16 cellular contexts compared by ENCODE assay signal in genomic region chr6:129901910-129902309, GRCh38. TPM values are rescaled to one million over a fixed set of nuclear protein-coding genes. Genes with fewer than 3 reads are reported as not detected.
DNase-seq lines count a peak whose midpoint lies in the region; ATAC-seq and TF ChIP-seq lines count a peak whose summit lies in the region.
"Had no signal": no experiment of that assay in that cellular context is flagged by ENCODE, and none has a peak within 500 bp of the region (broad histone marks: within the 10 kb centered on the region; RNA-seq: fewer than 3 reads in every experiment).

No MANE protein-coding gene starts in this region.

- H2AFZ ChIP-seq in H9 (ENCODE audit: low read length), result no peak overlapping the region

- no peak overlapping the region for H4K91ac ChIP-seq in H9 (ENCODE audit: insufficient read length, low read depth, low read length)

- no peaks in the 10 kb centered on the region for H3K9me3 Mint-ChIP-seq in H9
- peaks cover 0 to 3% (median 0%) of the 10 kb centered on the region in 11 donors for H3K9me3 Mint-ChIP-seq in naive thymus-derived CD4-positive, alpha-beta T cell

- no peak overlapping the region for H2BK120ac ChIP-seq in H9 (ENCODE audit: low read depth, low read length, poor library complexity, severe bottlenecking)

- H3K36me3 Mint-ChIP-seq in H9 (ENCODE audit: insufficient read depth in 1 of 3, low read depth in 3 of 3), result no peaks in the 10 kb centered on the region
- no peaks in the 10 kb centered on the region for H3K36me3 Mint-ChIP-seq in naive thymus-derived CD4-positive, alpha-beta T cell

- H3K27ac ChIP-seq in brain microvascular endothelial cell, result no peak overlapping the region
- no peak overlapping the region for H3K27ac ChIP-seq in H9 (ENCODE audit: insufficient read length, low read depth, low read length)
- H3K27ac ChIP-seq in naive thymus-derived CD4-positive, alpha-beta T cell (ENCODE audit: low read depth, low read length), result no peak overlapping the region
- H3K27ac ChIP-seq: A549, colonic mucosa, skin epidermis had no signal

- in situ Hi-C loops in brain microvascular endothelial cell (cut with HindIII; ENCODE audit: low pct_ligation_motif_present, low sequenced_read_pairs), result no loop called here

- H3K9me3 ChIP-seq in H9 (ENCODE audit: control insufficient read depth, low read depth, low read length), result no peaks in the 10 kb centered on the region
- no peaks in the 10 kb centered on the region for H3K9me3 ChIP-seq in naive thymus-derived CD4-positive, alpha-beta T cell (ENCODE audit: control insufficient read depth in 2 of 3, low read length in 3 of 3)
- H3K9me3 ChIP-seq: A549, colonic mucosa had no signal

- H4K20me1 ChIP-seq in H9 (ENCODE audit: control insufficient read depth, insufficient read depth, insufficient read length), result no peaks in the 10 kb centered on the region

- no peaks in the 10 kb centered on the region for H3K23me2 ChIP-seq in H9 (ENCODE audit: insufficient read length, low read depth, low read length, poor library complexity, severe bottlenecking)

- ATAC-seq in GM21390 (IDR thresholded peaks at IDR 0.05; ENCODE audit: unreplicated experiment) (peak; percentile 69), HG03342 (IDR thresholded peaks at IDR 0.05; ENCODE audit: unreplicated experiment) (peak; percentile 77)
- no peak for ATAC-seq in naive thymus-derived CD4-positive, alpha-beta T cell
- ATAC-seq: A549 had no signal

- H3T11ph ChIP-seq in H9 (ENCODE audit: low read length), result no peak overlapping the region

- CTCF ChIA-PET in naive thymus-derived CD4-positive, alpha-beta T cell (lab: Charles Lee), result no interaction called here

- H3K9ac ChIP-seq in H9 (ENCODE audit: extremely low read depth, insufficient read length, low read length), result no peak overlapping the region

- no peak overlapping the region for H4K5ac ChIP-seq in H9 (ENCODE audit: insufficient read length, low read depth, low read length)

- H3K27me3 ChIP-seq in brain microvascular endothelial cell (replicated peaks) (no peaks in the 10 kb centered on the region), H9 (ENCODE audit: insufficient read depth, low read length) (no peaks in the 10 kb centered on the region)
- no peaks in the 10 kb centered on the region for H3K27me3 ChIP-seq in naive thymus-derived CD4-positive, alpha-beta T cell (ENCODE audit: control insufficient read depth in 2 of 2, insufficient read depth in 2 of 2, low read length in 2 of 2)
- H3K27me3 ChIP-seq: colonic mucosa had no signal

- no peak overlapping the region for H3K18ac ChIP-seq in H9 (ENCODE audit: insufficient read length, low read depth, low read length)

- H3K4me3 Mint-ChIP-seq in H9, result no peak overlapping the region
- H3K4me3 Mint-ChIP-seq in naive thymus-derived CD4-positive, alpha-beta T cell, result no peak overlapping the region

- H3K79me2 ChIP-seq in H9 (ENCODE audit: insufficient read depth, low read length), result no peaks in the 10 kb centered on the region

- H3K4ac ChIP-seq in H9 (ENCODE audit: low read depth, low read length), result no peak overlapping the region

- no peak overlapping the region for H3K56ac ChIP-seq in H9 (ENCODE audit: insufficient read length, low read depth, low read length)

- intact Hi-C loops in naive thymus-derived CD4-positive, alpha-beta T cell (cut with micrococcal nuclease), result no loop called here

- no peak overlapping the region for H2BK15ac ChIP-seq in H9 (ENCODE audit: low read depth, low read length)

- no peak overlapping the region for H2AK5ac ChIP-seq in H9 (ENCODE audit: insufficient read length, low read length)

- H2BK20ac ChIP-seq in H9 (ENCODE audit: low read depth, low read length, poor library complexity, severe bottlenecking), result no peak overlapping the region

- TF ChIP-seq CTCF in brain microvascular endothelial cell (IDR thresholded peaks at IDR 0.05; ENCODE audit: low read depth, low read length, missing control alignments), result no peak
- no peak for TF ChIP-seq CTCF in H9 (conservative IDR thresholded peaks at IDR 0.05)

- no peaks in the 10 kb centered on the region for H3K79me1 ChIP-seq in H9 (ENCODE audit: insufficient read depth, low read depth, low read length, poor library complexity, severe bottlenecking)

- H3K27ac Mint-ChIP-seq in H9, result no peak overlapping the region
- no peak overlapping the region for H3K27ac Mint-ChIP-seq in naive thymus-derived CD4-positive, alpha-beta T cell

- H3K4me2 ChIP-seq in H9 (ENCODE audit: insufficient read depth, insufficient read length, low read length), result no peak overlapping the region
- H3K4me2 ChIP-seq: A549 had no signal

- H3K4me3 ChIP-seq in brain microvascular endothelial cell (ENCODE audit: low read depth, low read length), result no peak overlapping the region
- H3K4me3 ChIP-seq in naive thymus-derived CD4-positive, alpha-beta T cell (ENCODE audit: low read length), result no peak overlapping the region
- H3K4me3 ChIP-seq: A549, colonic mucosa, skin epidermis had no signal

- H3K36me3 ChIP-seq in brain microvascular endothelial cell (replicated peaks), result no peaks in the 10 kb centered on the region
- no peaks in the 10 kb centered on the region for H3K36me3 ChIP-seq in naive thymus-derived CD4-positive, alpha-beta T cell (ENCODE audit: control insufficient read depth in 2 of 3, insufficient read depth in 3 of 3, low read length in 3 of 3)
- H3K36me3 ChIP-seq: colonic mucosa had no signal

- POLR2A ChIA-PET in naive thymus-derived CD4-positive, alpha-beta T cell (lab: Charles Lee), result no interaction called here

- no peaks in the 10 kb centered on the region for H3K4me1 ChIP-seq in H9 (ENCODE audit: insufficient read depth, low read length)
- no peaks in the 10 kb centered on the region for H3K4me1 ChIP-seq in naive thymus-derived CD4-positive, alpha-beta T cell (ENCODE audit: control insufficient read depth in 2 of 2, insufficient read depth in 2 of 2, low read length in 2 of 2)
- H3K4me1 ChIP-seq: A549, colonic mucosa had no signal

- no peak overlapping the region for H3K23ac ChIP-seq in H9 (ENCODE audit: insufficient read length, low read depth, low read length)

- DNase-seq in A172 (ENCODE audit: low spot score) (peak; percentile 11), brain microvascular endothelial cell (peak; percentile 24), SHP77 (lab: John Stamatoyannopoulos, UW) (no peak), C1 segment of cervical spinal cord (lab: John Stamatoyannopoulos, UW) (no peak), H9 (no peak)
- no peak for DNase-seq in naive thymus-derived CD4-positive, alpha-beta T cell
- DNase-seq: activated naive CD4-positive, alpha-beta T cell treated with anti-CD3 and anti-CD28 coated beads, Interleukin-2, amount 50 U/mL, for 16 hours; colonic mucosa; DMS79 treated with DMSO at 0.1 percent for 48 hours; NCI-H446; RPMI8226 had no signal

- H4K8ac ChIP-seq in H9 (replicated peaks; ENCODE audit: insufficient read length, low read depth, low read length), result no peak overlapping the region

- H3K4me1 Mint-ChIP-seq in H9, result peaks cover 0 to 3% of the 10 kb centered on the region in 2 experiments; a peak in 1 of 4 replicates
- H3K4me1 Mint-ChIP-seq in naive thymus-derived CD4-positive, alpha-beta T cell, result no peaks in the 10 kb centered on the region

- no peak overlapping the region for H3K14ac ChIP-seq in H9 (ENCODE audit: insufficient read depth, low read length)

- H2BK5ac ChIP-seq in H9 (ENCODE audit: insufficient read length, low read length), result no peak overlapping the region

- H3K27me3 Mint-ChIP-seq in H9 (ENCODE audit: low read depth), result no peaks in the 10 kb centered on the region
- H3K27me3 Mint-ChIP-seq in naive thymus-derived CD4-positive, alpha-beta T cell, result peaks cover 5 to 40% (median 14%) of the 10 kb centered on the region in 5 donors

- H2BK12ac ChIP-seq in H9 (ENCODE audit: insufficient read length, low read depth, low read length), result no peak overlapping the region

RNA-seq across cellular contexts. Expression of gene TMEM244, which starts 40.8 kb away (rescaled TPM):
- total RNA-seq in A172 (2014; rRNA removed; shearing (Covaris generic)), result not detected in 2 replicates
- not detected in 2 replicates for total RNA-seq in H9 (2021)
- not detected for total RNA-seq in naive thymus-derived CD4-positive, alpha-beta T cell
- polyA plus RNA-seq in naive thymus-derived CD4-positive, alpha-beta T cell, result not detected
- total RNA-seq: colonic mucosa had no signal
- polyA plus RNA-seq: A549, thymus had no signal

Comparison
In these comparisons a context has a peak if more than half of its experiments do, and no peak if none do; other contexts are left out.
1. DNase-seq: peak in A172 (single experiment) and brain microvascular endothelial cell (single experiment); none in SHP77 (0 of 2), C1 segment of cervical spinal cord (0 of 14), H9 (single experiment) and naive thymus-derived CD4-positive, alpha-beta T cell (0 of 9).